In the genomic region with DNA sequence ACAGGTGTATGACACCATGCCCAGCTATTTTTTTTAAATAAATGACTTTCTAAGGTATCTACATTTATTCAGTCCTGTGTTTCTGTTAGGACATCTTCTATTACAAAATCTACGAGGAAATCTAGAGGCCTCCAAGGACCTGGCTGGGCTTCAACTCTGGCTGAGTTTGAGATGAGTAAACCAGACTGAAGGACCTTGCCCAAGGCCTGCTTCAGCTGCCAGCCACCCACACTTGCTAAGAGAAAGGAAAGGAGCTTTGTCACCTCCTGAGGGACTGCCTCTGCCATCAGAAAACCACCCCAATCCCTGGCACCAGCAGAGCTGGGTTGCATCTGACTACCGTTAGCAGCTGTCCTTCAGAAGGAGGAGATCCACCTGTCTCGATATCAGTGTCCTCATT, we compare ENCODE assay signal across 14 cellular contexts. TPM values are rescaled to one million over a fixed set of nuclear protein-coding genes. Genes with fewer than 3 reads are reported as not detected.
DNase-seq lines count a peak whose midpoint lies in the region; ATAC-seq, FAIRE-seq and TF ChIP-seq lines count a peak whose summit lies in the region.
"Had no signal": no experiment of that assay in that cellular context is flagged by ENCODE, and none has a peak within 500 bp of the region (broad histone marks: within the 10 kb centered on the region; RNA-seq: fewer than 3 reads in every experiment).

No MANE protein-coding gene starts in this region.

- H3K4me3 ChIP-seq in astrocyte (ENCODE audit: insufficient read depth, low read depth, low read length) (no peak overlapping the region), stomach (no peak overlapping the region), brain microvascular endothelial cell (ENCODE audit: low read depth, low read length) (no peak overlapping the region)

- H3K79me2 ChIP-seq in astrocyte (ENCODE audit: insufficient read depth, low read length), result no peaks in the 10 kb centered on the region

- peaks cover 7% of the 10 kb centered on the region for H3K4me1 Mint-ChIP-seq in astrocyte (ENCODE audit: low read depth, unreplicated experiment)
- H3K4me1 Mint-ChIP-seq in immature natural killer cell, result peaks cover 21 to 30% of the 10 kb centered on the region in 2 donors

- no peaks in the 10 kb centered on the region for H3K36me3 Mint-ChIP-seq in astrocyte (ENCODE audit: low read depth, unreplicated experiment)
- H3K36me3 Mint-ChIP-seq in immature natural killer cell, result peaks cover 0 to 5% (median 0%) of the 10 kb centered on the region in 3 donors

- intact Hi-C loops in stomach (cut with DNase I; ENCODE audit: low total_unique reads), result loop anchor here (5.0 kb wide), 1 partner anchor 96 kb away; no protein-coding TSS in a partner anchor

- DNase-seq in ELR (ENCODE audit: low read depth) (peak; percentile 19), astrocyte (ENCODE audit: low read depth) (peak; percentile 25), immature natural killer cell (no peak), stomach (peak; percentile 29), NCI-H748 (lab: John Stamatoyannopoulos, UW; ENCODE audit: unreplicated experiment) (no peak), brain microvascular endothelial cell (no peak)
- DNase-seq: amniotic stem cell, COR-L47, H9 had no signal

- no peak overlapping the region for H3K4me2 ChIP-seq in astrocyte (ENCODE audit: low read length)

- no peak for TF ChIP-seq EP300 in stomach (IDR thresholded peaks at IDR 0.05)

- H3K4me1 ChIP-seq in astrocyte (ENCODE audit: insufficient read depth, low read length) (peaks cover 10% of the 10 kb centered on the region), stomach (peaks cover 0 to 46% (median 28%) of the 10 kb centered on the region in 4 donors)

- H3K9me3 ChIP-seq in astrocyte (ENCODE audit: insufficient read depth, low read depth, low read length) (no peaks in the 10 kb centered on the region), stomach (no peaks in the 10 kb centered on the region)
- H3K9me3 ChIP-seq: spleen had no signal

- H3K27me3 ChIP-seq in astrocyte (ENCODE audit: insufficient read depth, low read length) (peaks cover 10% of the 10 kb centered on the region), stomach (no peaks in the 10 kb centered on the region), brain microvascular endothelial cell (replicated peaks) (no peaks in the 10 kb centered on the region)

- H3K27me3 Mint-ChIP-seq in astrocyte (ENCODE audit: low read depth, unreplicated experiment) (peaks cover 2% of the 10 kb centered on the region), immature natural killer cell (ENCODE audit: low read depth in 3 of 3) (peaks cover 4 to 16% (median 16%) of the 10 kb centered on the region in 3 donors)

- H3K36me3 ChIP-seq in astrocyte (ENCODE audit: insufficient read depth, low read length), result no peaks in the 10 kb centered on the region
- no peaks in the 10 kb centered on the region for H3K36me3 ChIP-seq in stomach
- H3K36me3 ChIP-seq in brain microvascular endothelial cell (replicated peaks), result no peaks in the 10 kb centered on the region
- H3K36me3 ChIP-seq: spleen had no signal

- no peak overlapping the region for H3K9ac ChIP-seq in astrocyte (ENCODE audit: low read length)

- H4K20me1 ChIP-seq in astrocyte (ENCODE audit: insufficient read depth, low read length), result no peaks in the 10 kb centered on the region

- H3K27ac ChIP-seq in astrocyte (ENCODE audit: low read depth, low read length) (no peak overlapping the region), stomach (peak overlapping the region in 2 of 5 donors; percentile 96 to 99), brain microvascular endothelial cell (no peak overlapping the region)

- WGBS in stomach, 5 donors, result 66 to 79% (median 74%) methylated on average over 3 of the region's 3 CpGs

- no peak overlapping the region for H3K27ac Mint-ChIP-seq in astrocyte (ENCODE audit: unreplicated experiment)
- H3K27ac Mint-ChIP-seq in immature natural killer cell, result peak overlapping the region in 2 of 6 donors; percentile 29 to 59

- in situ Hi-C loops in brain microvascular endothelial cell (cut with HindIII; ENCODE audit: low pct_ligation_motif_present, low sequenced_read_pairs), result no loop called here

- peak; percentile 29 for FAIRE-seq in astrocyte (lab: Jason Lieb, UNC)
- FAIRE-seq: RCC 7860 had no signal

- TF ChIP-seq POLR2A in stomach (IDR thresholded peaks at IDR 0.05), result no peak

- ATAC-seq in HG03354 (IDR thresholded peaks at IDR 0.05; ENCODE audit: poor library complexity, severe bottlenecking, unreplicated experiment), result no peak
- ATAC-seq in HG02840 (IDR thresholded peaks at IDR 0.05; ENCODE audit: low FRiP score, unreplicated experiment), result no peak

- no peaks in the 10 kb centered on the region for H3K9me3 Mint-ChIP-seq in astrocyte (ENCODE audit: unreplicated experiment)
- no peaks in the 10 kb centered on the region for H3K9me3 Mint-ChIP-seq in immature natural killer cell
- H3K9me3 Mint-ChIP-seq: H9, IgD-negative memory B cell had no signal

- TF ChIP-seq CTCF in astrocyte (IDR thresholded peaks at IDR 0.05; ENCODE audit: insufficient read depth, low read depth, low read length) (no peak), stomach (IDR thresholded peaks at IDR 0.05) (no peak), brain microvascular endothelial cell (IDR thresholded peaks at IDR 0.05; ENCODE audit: low read depth, low read length, missing control alignments) (no peak)

- H3K4me3 Mint-ChIP-seq in astrocyte (ENCODE audit: unreplicated experiment) (no peak overlapping the region), immature natural killer cell (peak overlapping the region in 4 of 5 donors; percentile 84 to 94 (median 90))

- H2AFZ ChIP-seq in astrocyte (ENCODE audit: low read depth, low read length), result no peak overlapping the region

RNA-seq across cellular contexts. Expression of a gene that starts 1.3 kb away (rescaled TPM):
- total RNA-seq in astrocyte (18.0 and 23.5 TPM in 2 replicates), stomach (100 to 1,000 TPM in 3 of 5 donors, 10 to 100 TPM in 2; 69.3 to 727 (median 106) TPM)
- polyA plus RNA-seq in immature natural killer cell (1 to 10 TPM in 2 of 3 donors, not detected in 1; 2.0 to 7.9 TPM), stomach (10 to 100 TPM; 11.6 to 14.5 (median 13.5) TPM)

RNA-seq across cellular contexts. Expression of a gene that starts 49.7 kb away (rescaled TPM):
- total RNA-seq in astrocyte (59.6 and 62.6 TPM in 2 replicates), stomach (100 to 1,000 TPM in 4 of 5 donors, 10 to 100 TPM in 1; 46.4 to 161 (median 104) TPM)
- polyA plus RNA-seq in immature natural killer cell (not detected), stomach (10 to 100 TPM; 43.7 to 49.6 (median 49.5) TPM)
- polyA plus RNA-seq: IgD-negative memory B cell had no signal

Comparison
In these comparisons a context has a peak if more than half of its experiments do, and no peak if none do; other contexts are left out.
1. DNase-seq: peak in ELR (single experiment), astrocyte (single experiment) and stomach (single experiment); none in immature natural killer cell (0 of 3), NCI-H748 (single experiment) and brain microvascular endothelial cell (single experiment).